9 cellular contexts compared by ENCODE assay signal in genomic region chr3:72960812-72961518, GRCh38. TPM values are rescaled to one million over a fixed set of nuclear protein-coding genes. Genes with fewer than 3 reads are reported as not detected.
DNase-seq lines count a peak whose midpoint lies in the region; ATAC-seq, FAIRE-seq and TF ChIP-seq lines count a peak whose summit lies in the region.
"Had no signal": no experiment of that assay in that cellular context is flagged by ENCODE, and none has a peak within 500 bp of the region (broad histone marks: within the 10 kb centered on the region; RNA-seq: fewer than 3 reads in every experiment).

No MANE protein-coding gene starts in this region.

- H3K36me3 ChIP-seq in liver (ENCODE audit: control insufficient read depth in 4 of 4, insufficient read depth in 3 of 4, low read depth in 1 of 4, low read length in 3 of 4): no peaks in the 10 kb centered on the region
- no peaks in the 10 kb centered on the region for H3K36me3 ChIP-seq in esophagus squamous epithelium

- H3K27me3 ChIP-seq in liver (ENCODE audit: control insufficient read depth in 4 of 4, insufficient read depth in 4 of 4, low read length in 3 of 4) (no peaks in the 10 kb centered on the region), esophagus squamous epithelium (no peaks in the 10 kb centered on the region)

- H3K9me3 ChIP-seq in liver (ENCODE audit: control insufficient read depth in 4 of 4, low read length in 3 of 4): no peaks in the 10 kb centered on the region
- no peaks in the 10 kb centered on the region for H3K9me3 ChIP-seq in esophagus squamous epithelium

- no peak for TF ChIP-seq CTCF in liver (IDR thresholded peaks at IDR 0.05; ENCODE audit: low read depth, low read length, missing input control)
- no peak for TF ChIP-seq CTCF in esophagus squamous epithelium (IDR thresholded peaks at IDR 0.05)

- intact Hi-C loops in esophagus squamous epithelium (cut with DNase I): no loop called here

- TF ChIP-seq RAD21 in liver (IDR thresholded peaks at IDR 0.05): no peak

- H3K27ac ChIP-seq in caudate nucleus (ENCODE audit: low read depth, low read length) (peak overlapping the region; percentile 3), liver (ENCODE audit: low read depth in 1 of 2, low read length in 2 of 2) (peak overlapping the region; percentile 76 to 80), esophagus squamous epithelium (no peak overlapping the region)

- 25% methylated on average over 7 of the region's 7 CpGs for whole genome bisulfite sequencing in liver
- WGBS in esophagus squamous epithelium, 2 donors: 57 to 70% methylated on average over 7 of the region's 7 CpGs

- TF ChIP-seq POLR2A in esophagus squamous epithelium (IDR thresholded peaks at IDR 0.05): no peak

- DNase-seq in AG08395 (ENCODE audit: low spot score) (peak; percentile 35), GM03348 (ENCODE audit: low spot score) (peak; percentile 16), caudate nucleus (lab: John Stamatoyannopoulos, UW) (peak in 7 of 61 donors; percentile 3 to 25 (median 6)), esophagus squamous epithelium (lab: John Stamatoyannopoulos, UW) (no peak), HTR-8/SVneo (ENCODE audit: insufficient read length, low spot score) (no peak), cerebellum (ENCODE audit: low spot score) (no peak)

- H3K4me3 ChIP-seq in liver (ENCODE audit: low read depth in 1 of 3, low read length in 3 of 3) (no peak overlapping the region), esophagus squamous epithelium (no peak overlapping the region)

- no peak overlapping the region for H3K9ac ChIP-seq in liver (ENCODE audit: low read depth in 1 of 2, low read length in 2 of 2)

- ATAC-seq in GM19324 (IDR thresholded peaks at IDR 0.05; ENCODE audit: low FRiP score, unreplicated experiment): no peak

- H3K4me1 ChIP-seq in liver (ENCODE audit: control insufficient read depth in 4 of 4, insufficient read depth in 4 of 4, low read length in 3 of 4) (peaks cover 8 to 43% (median 38%) of the 10 kb centered on the region in 4 donors), esophagus squamous epithelium (no peaks in the 10 kb centered on the region)

- FAIRE-seq in HTR-8/SVneo (lab: Jason Lieb, UNC): no peak
- FAIRE-seq: TTC549 had no signal

TF ChIP-seq in liver, 16 proteins besides CTCF, POLR2A, EP300 and RAD21:
- TF ChIP-seq REST (IDR thresholded peaks at IDR 0.05) (no peak), SP1 (IDR thresholded peaks at IDR 0.05) (peak; percentile 52), RXRA (IDR thresholded peaks at IDR 0.05) (peak; percentile 31 to 61), TAF1 (conservative IDR thresholded peaks at IDR 0.05) (no peak), GABPA (IDR thresholded peaks at IDR 0.05 in 1 of 2, conservative IDR thresholded peaks at IDR 0.05 in 1 of 2) (no peak), YY1 (IDR thresholded peaks at IDR 0.05) (peak; percentile 44), FOXA2 (IDR thresholded peaks at IDR 0.05) (no peak), NR2F2 (IDR thresholded peaks at IDR 0.05) (no peak), MAX (IDR thresholded peaks at IDR 0.05) (peak; percentile 50), ATF3 (IDR thresholded peaks at IDR 0.05) (no peak), HNF4G (IDR thresholded peaks at IDR 0.05) (no peak), ZBTB33 (IDR thresholded peaks at IDR 0.05) (no peak), HNF4A (conservative IDR thresholded peaks at IDR 0.05) (peak; percentile 64 to 72), FOXA1 (IDR thresholded peaks at IDR 0.05) (no peak), EGR1 (IDR thresholded peaks at IDR 0.05; ENCODE audit: low read depth in 2 of 2) (no peak), JUND (IDR thresholded peaks at IDR 0.05) (peak in 1 of 2 donors; percentile 12)

RNA-seq across cellular contexts. Expression of gene PPP4R2, which starts 35.6 kb away (rescaled TPM):
- 10 to 100 TPM; 32.9 to 35.9 TPM for total RNA-seq in liver
- 10 to 100 TPM; 12.2 to 34.5 TPM for polyA plus RNA-seq in liver
- 10 to 100 TPM; 22.7 to 38.9 (median 30.6) TPM for total RNA-seq in esophagus squamous epithelium
- total RNA-seq in cerebellum: 70.9 TPM

Comparison
In these comparisons a context has a peak if more than half of its experiments do, and no peak if none do; other contexts are left out.
1. DNase-seq: peak in AG08395 (single experiment) and GM03348 (single experiment); none in esophagus squamous epithelium (single experiment), HTR-8/SVneo (single experiment) and cerebellum (single experiment).
2. H3K27ac ChIP-seq: peak in caudate nucleus (single experiment) and liver (2 of 2); none in esophagus squamous epithelium (0 of 4).